ENCODE assay signal across 8 cellular contexts in genomic region chr1:61741682-61742619, GRCh38. TPM values are rescaled to one million over a fixed set of nuclear protein-coding genes. Genes with fewer than 3 reads are reported as not detected.
A peak's percentile ranks its signal among the peaks of the same experiment; 100 is the strongest.
DNase-seq lines count a peak whose midpoint lies in the region; ATAC-seq and TF ChIP-seq lines count a peak whose summit lies in the region.

Gene PATJ, plus strand, starts transcription at chr1:61742480. Its CDS starts 20,413 bp downstream, at chr1:61762893.

- no peak for TF ChIP-seq POLR2A in erythroblast (IDR thresholded peaks at IDR 0.05; ENCODE audit: low read length)

- peak; percentile 47 to 80 (median 72) for DNase-seq in CD8-positive, alpha-beta memory T cell
- peak in 52 of 58 donors; percentile 5 to 71 (median 39) for DNase-seq in anterior cingulate cortex (lab: John Stamatoyannopoulos, UW)
- DNase-seq in iPS DF 6.9 (ENCODE audit: low read depth, low spot score) = peak; percentile 47
- DNase-seq in skeletal muscle cell (ENCODE audit: low read depth) = no peak
- no peak for DNase-seq in erythroblast (lab: John Stamatoyannopoulos, UW)

- peaks cover 0 to 4% (median 0%) of the 10 kb centered on the region in 3 donors for H3K36me3 Mint-ChIP-seq in CD8-positive, alpha-beta memory T cell

- peaks cover 8% of the 10 kb centered on the region for H3K4me1 ChIP-seq in CD8-positive, alpha-beta memory T cell (ENCODE audit: insufficient read depth, low read length)
- peaks cover 3% of the 10 kb centered on the region; the same call in 1 of the 2 replicates for H3K4me1 ChIP-seq in iPS DF 6.9 (ENCODE audit: control insufficient read depth, insufficient read depth, low read length)

- H3K4me3 ChIP-seq in CD8-positive, alpha-beta memory T cell (ENCODE audit: low read length) = peak within 1 kb of the TSS; percentile 73
- H3K4me3 ChIP-seq in iPS DF 6.9 (ENCODE audit: low read length) (peak within 1 kb of the TSS; percentile 93), skeletal muscle cell (ENCODE audit: low read depth, low read length) (peak within 1 kb of the TSS; percentile 70)

- H3K9me3 ChIP-seq in CD8-positive, alpha-beta memory T cell (ENCODE audit: low read length) = no peaks in the 10 kb centered on the region
- H3K9me3 ChIP-seq in iPS DF 6.9 (ENCODE audit: control insufficient read depth, insufficient read depth, low read length) = no peaks in the 10 kb centered on the region

- H3K36me3 ChIP-seq in CD8-positive, alpha-beta memory T cell (ENCODE audit: insufficient read depth, low read length) = no peaks in the 10 kb centered on the region
- no peaks in the 10 kb centered on the region for H3K36me3 ChIP-seq in iPS DF 6.9 (ENCODE audit: control insufficient read depth, insufficient read depth, low read length)

- ATAC-seq in GM19452 (IDR thresholded peaks at IDR 0.05; ENCODE audit: unreplicated experiment) (peak; percentile 77), HG03571 (IDR thresholded peaks at IDR 0.05; ENCODE audit: unreplicated experiment) (peak; percentile 73), SK-N-SH treated with all-trans-retinoic acid at 6 μM for 48 hours (peak; percentile 69)

- H3K27ac ChIP-seq in CD8-positive, alpha-beta memory T cell (ENCODE audit: low read depth, low read length) = peak within 1 kb of the TSS; percentile 51
- no peak within 1 kb of the TSS for H3K27ac ChIP-seq in iPS DF 6.9 (ENCODE audit: low read length)

- H3K27me3 Mint-ChIP-seq in CD8-positive, alpha-beta memory T cell = peaks cover 0 to 2% of the 10 kb centered on the region in 2 donors

- CTCF ChIA-PET in CD8-positive, alpha-beta memory T cell (lab: Charles Lee) = no interaction called here

- POLR2A ChIA-PET in CD8-positive, alpha-beta memory T cell (lab: Charles Lee) = no interaction called here

- WGBS in iPS DF 6.9 (ENCODE audit: insufficient coverage, insufficient read length) = no CpG with 5 or more reads among the region's 54 CpGs

- no peaks in the 10 kb centered on the region for H3K27me3 ChIP-seq in CD8-positive, alpha-beta memory T cell (ENCODE audit: insufficient read depth, low read length, poor library complexity, severe bottlenecking)
- no peaks in the 10 kb centered on the region for H3K27me3 ChIP-seq in iPS DF 6.9 (ENCODE audit: control insufficient read depth, insufficient read depth, low read length)

- no peaks in the 10 kb centered on the region for H3K9me3 Mint-ChIP-seq in CD8-positive, alpha-beta memory T cell

- peak within 1 kb of the TSS; percentile 90 to 97 (median 96) for H3K27ac Mint-ChIP-seq in CD8-positive, alpha-beta memory T cell

- peaks cover 25 to 39% (median 39%) of the 10 kb centered on the region in 3 donors for H3K4me1 Mint-ChIP-seq in CD8-positive, alpha-beta memory T cell

- peak within 1 kb of the TSS; percentile 95 to 100 (median 96) for H3K4me3 Mint-ChIP-seq in CD8-positive, alpha-beta memory T cell

TF ChIP-seq in SK-N-SH treated with all-trans-retinoic acid at 6 μM for 48 hours, 23 proteins besides CTCF, POLR2A, EP300 and RAD21:
- TF ChIP-seq ZFP30 (CRISPR knock-in tag; IDR thresholded peaks at IDR 0.05) = no peak
- TF ChIP-seq ARNTL (CRISPR knock-in tag; IDR thresholded peaks at IDR 0.05; ENCODE audit: borderline replicate concordance, low read depth) = no peak
- no peak for TF ChIP-seq CREB5 (CRISPR knock-in tag; IDR thresholded peaks at IDR 0.05; ENCODE audit: low read depth)
- no peak for TF ChIP-seq OSR1 (CRISPR knock-in tag; IDR thresholded peaks at IDR 0.05)
- no peak for TF ChIP-seq CSDC2 (CRISPR knock-in tag; IDR thresholded peaks at IDR 0.05)
- no peak for TF ChIP-seq GLIS3 (CRISPR knock-in tag; IDR thresholded peaks at IDR 0.05)
- TF ChIP-seq ZNF8 (CRISPR knock-in tag; IDR thresholded peaks at IDR 0.05) = no peak

RNA-seq across cellular contexts. Expression of gene PATJ, which starts in this region (rescaled TPM):
- total RNA-seq in CD8-positive, alpha-beta memory T cell = 10 to 100 TPM in 1 of 2 experiments, 1 to 10 TPM in 1; 9.8 to 10.3 TPM
- 24.4 TPM for polyA plus RNA-seq in CD8-positive, alpha-beta memory T cell

Comparison
In these comparisons a context has a peak if more than half of its experiments do, and no peak if none do; other contexts are left out.
1. DNase-seq: peak in CD8-positive, alpha-beta memory T cell (5 of 5), anterior cingulate cortex (52 of 58) and iPS DF 6.9 (single experiment); none in skeletal muscle cell (single experiment) and erythroblast (0 of 2).
2. Peak in every context shown above with its lines, with median percentiles within 50 percentile points of each other: H3K4me3 ChIP-seq and ATAC-seq.